ENCODE assay signal across 28 cellular contexts in genomic region chr7:34842782-34843181, GRCh38.
DNase-seq lines count a peak whose midpoint lies in the region; ATAC-seq and TF ChIP-seq lines count a peak whose summit lies in the region.
"Had no signal": no experiment of that assay in that cellular context is flagged by ENCODE, and none has a peak within 500 bp of the region (broad histone marks: within the 10 kb centered on the region; RNA-seq: fewer than 3 reads in every experiment).

No MANE protein-coding gene starts in this region.

- intact Hi-C loops in esophagus muscularis mucosa (cut with DNase I), result no loop called here

- H3K79me2 ChIP-seq in osteoblast (ENCODE audit: insufficient read depth, low read length), result no peaks in the 10 kb centered on the region
- H3K79me2 ChIP-seq: hepatocyte, parathyroid adenoma had no signal

- H3K27ac ChIP-seq in esophagus muscularis mucosa (replicated peaks in 1 of 4) (no peak overlapping the region), osteoblast (ENCODE audit: low read depth, low read length) (no peak overlapping the region)
- H3K27ac ChIP-seq: esophagus squamous epithelium, hepatocyte, parathyroid adenoma, right atrium auricular region, spleen, uterus had no signal

- H3K4me1 ChIP-seq in esophagus muscularis mucosa (no peaks in the 10 kb centered on the region), osteoblast (ENCODE audit: insufficient read depth, low read length) (no peaks in the 10 kb centered on the region)
- H3K4me1 ChIP-seq: esophagus squamous epithelium, parathyroid adenoma, right atrium auricular region, spleen, uterus had no signal

- no peaks in the 10 kb centered on the region for H3K27me3 ChIP-seq in esophagus muscularis mucosa
- H3K27me3 ChIP-seq in osteoblast (ENCODE audit: insufficient read depth, low read length), result no peaks in the 10 kb centered on the region
- H3K27me3 ChIP-seq: hepatocyte, right atrium auricular region, spleen, uterus had no signal

- H3K4me3 ChIP-seq in esophagus muscularis mucosa, result no peak overlapping the region
- H3K4me3 ChIP-seq in osteoblast (ENCODE audit: insufficient read depth, low read length), result no peak overlapping the region
- H3K4me3 ChIP-seq: esophagus squamous epithelium, hepatocyte, right atrium auricular region, spleen, uterus had no signal

- TF ChIP-seq CTCF in esophagus muscularis mucosa (IDR thresholded peaks at IDR 0.05), result no peak
- TF ChIP-seq CTCF in osteoblast (IDR thresholded peaks at IDR 0.05; ENCODE audit: extremely low read depth, low read depth, low read length), result no peak
- TF ChIP-seq CTCF in nephron progenitor cell (IDR thresholded peaks at IDR 0.05), result no peak

- ATAC-seq in GM21723 (IDR thresholded peaks at IDR 0.05; ENCODE audit: unreplicated experiment), result no peak
- ATAC-seq: left cardiac atrium; stimulated activated naive CD8-positive, alpha-beta T cell treated with anti-CD3 and anti-CD28 coated beads, Interleukin-15, amount 100 ng/mL, for 72 hours; T-helper 17 cell had no signal

- WGBS in esophagus muscularis mucosa, result 84% methylated on average over 6 of the region's 6 CpGs

- no peaks in the 10 kb centered on the region for H4K20me1 ChIP-seq in osteoblast (ENCODE audit: insufficient read depth, low read length)

- peak; percentile 29 for DNase-seq in ELR (ENCODE audit: low read depth)
- DNase-seq in RPMI7951 (ENCODE audit: low read depth), result peak; percentile 75
- DNase-seq in esophagus muscularis mucosa (ENCODE audit: extremely low spot score), result peak; percentile 83
- peak; percentile 78 for DNase-seq in osteoblast (ENCODE audit: insufficient read length, low spot score, missing footprints)
- DNase-seq in COR-L47 (lab: John Stamatoyannopoulos, UW), result no peak
- DNase-seq in globus pallidus (ENCODE audit: low spot score), result no peak
- DNase-seq in nephron progenitor cell, result no peak
- DNase-seq: activated CD4-positive, alpha-beta T cell treated with anti-CD3 and anti-CD28 coated beads, Interleukin-2, amount 50 U/mL, for 1 hour; activated CD4-positive, CD25-positive, alpha-beta regulatory T cell; activated effector memory CD4-positive, alpha-beta T cell treated with Interleukin-2 at 50 U/mL for 16 hours; activated T-cell treated with anti-CD3 and anti-CD28 coated beads, Interleukin-2, amount 50 U/mL, for 1 hour; CD4-positive, alpha-beta memory T cell; esophagus squamous epithelium; left cardiac atrium; MM.1S; NCI-H2029 treated with DMSO at 0.1 percent for 48 hours; NCI-H526; NK-92 treated with Interleukin-12 subunit alpha and Interleukin-12 subunit beta, amount 100 ng/mL, for 24 hours; spleen; stimulated activated naive CD8-positive, alpha-beta T cell treated with anti-CD3 and anti-CD28 coated beads, Interleukin-15, amount 100 ng/mL, for 72 hours; T-helper 17 cell; uterus had no signal

- H3K9me3 ChIP-seq in esophagus muscularis mucosa, result no peaks in the 10 kb centered on the region
- H3K9me3 ChIP-seq in osteoblast (ENCODE audit: low read depth, low read length), result no peaks in the 10 kb centered on the region
- H3K9me3 ChIP-seq: esophagus squamous epithelium, right atrium auricular region, uterus had no signal

- no peak overlapping the region for H3K27ac Mint-ChIP-seq in nephron progenitor cell
- H3K27ac Mint-ChIP-seq: activated naive CD8-positive, alpha-beta T cell; CD4-positive, alpha-beta memory T cell; memory B cell; stimulated activated naive CD8-positive, alpha-beta T cell treated with anti-CD3 and anti-CD28 coated beads, Interleukin-15, amount 100 ng/mL, for 72 hours; T-helper 17 cell had no signal

- no peak overlapping the region for H2AFZ ChIP-seq in osteoblast (ENCODE audit: low read length)
- H2AFZ ChIP-seq: hepatocyte, parathyroid adenoma had no signal

- no peak overlapping the region for H3K4me2 ChIP-seq in osteoblast (ENCODE audit: insufficient read depth, low read length)
- H3K4me2 ChIP-seq: hepatocyte had no signal

- no peak for TF ChIP-seq POLR2A in esophagus muscularis mucosa (IDR thresholded peaks at IDR 0.05; ENCODE audit: low read depth)

- H3K36me3 ChIP-seq in esophagus muscularis mucosa (no peaks in the 10 kb centered on the region), osteoblast (ENCODE audit: insufficient read depth, low read length) (no peaks in the 10 kb centered on the region)
- H3K36me3 ChIP-seq: esophagus squamous epithelium, right atrium auricular region, spleen, uterus had no signal

- H3K27me3 Mint-ChIP-seq in nephron progenitor cell (ENCODE audit: low read depth, poor library complexity), result no peaks in the 10 kb centered on the region

- H3K4me1 Mint-ChIP-seq in nephron progenitor cell, result no peaks in the 10 kb centered on the region
- H3K4me1 Mint-ChIP-seq: memory B cell had no signal

- no peaks in the 10 kb centered on the region for H3K9me3 Mint-ChIP-seq in nephron progenitor cell

- no peak for TF ChIP-seq EP300 in esophagus muscularis mucosa (IDR thresholded peaks at IDR 0.05)

- H3K36me3 Mint-ChIP-seq in nephron progenitor cell (ENCODE audit: low read depth), result no peaks in the 10 kb centered on the region
- H3K36me3 Mint-ChIP-seq: activated naive CD8-positive, alpha-beta T cell; CD4-positive, alpha-beta memory T cell; memory B cell had no signal

- no peak overlapping the region for H3K4me3 Mint-ChIP-seq in nephron progenitor cell
- H3K4me3 Mint-ChIP-seq: activated naive CD8-positive, alpha-beta T cell; CD4-positive, alpha-beta memory T cell; memory B cell; stimulated activated naive CD8-positive, alpha-beta T cell treated with anti-CD3 and anti-CD28 coated beads, Interleukin-15, amount 100 ng/mL, for 72 hours; T-helper 17 cell had no signal

Comparison
In these comparisons a context has a peak if more than half of its experiments do, and no peak if none do; other contexts are left out.
1. DNase-seq: peak in ELR (single experiment), RPMI7951 (single experiment), esophagus muscularis mucosa (single experiment) and osteoblast (single experiment); none in COR-L47 (single experiment), globus pallidus (single experiment) and nephron progenitor cell (single experiment).